1 cellular context compared by ENCODE assay signal in genomic region chr16:30775131-30775380, GRCh38.
TF ChIP-seq lines count a peak whose summit lies in the region.

No MANE protein-coding gene starts in this region.

TF ChIP-seq in liver, 16 proteins besides CTCF, POLR2A, EP300 and RAD21 (continued from another document):
- TF ChIP-seq, protein P1, sequence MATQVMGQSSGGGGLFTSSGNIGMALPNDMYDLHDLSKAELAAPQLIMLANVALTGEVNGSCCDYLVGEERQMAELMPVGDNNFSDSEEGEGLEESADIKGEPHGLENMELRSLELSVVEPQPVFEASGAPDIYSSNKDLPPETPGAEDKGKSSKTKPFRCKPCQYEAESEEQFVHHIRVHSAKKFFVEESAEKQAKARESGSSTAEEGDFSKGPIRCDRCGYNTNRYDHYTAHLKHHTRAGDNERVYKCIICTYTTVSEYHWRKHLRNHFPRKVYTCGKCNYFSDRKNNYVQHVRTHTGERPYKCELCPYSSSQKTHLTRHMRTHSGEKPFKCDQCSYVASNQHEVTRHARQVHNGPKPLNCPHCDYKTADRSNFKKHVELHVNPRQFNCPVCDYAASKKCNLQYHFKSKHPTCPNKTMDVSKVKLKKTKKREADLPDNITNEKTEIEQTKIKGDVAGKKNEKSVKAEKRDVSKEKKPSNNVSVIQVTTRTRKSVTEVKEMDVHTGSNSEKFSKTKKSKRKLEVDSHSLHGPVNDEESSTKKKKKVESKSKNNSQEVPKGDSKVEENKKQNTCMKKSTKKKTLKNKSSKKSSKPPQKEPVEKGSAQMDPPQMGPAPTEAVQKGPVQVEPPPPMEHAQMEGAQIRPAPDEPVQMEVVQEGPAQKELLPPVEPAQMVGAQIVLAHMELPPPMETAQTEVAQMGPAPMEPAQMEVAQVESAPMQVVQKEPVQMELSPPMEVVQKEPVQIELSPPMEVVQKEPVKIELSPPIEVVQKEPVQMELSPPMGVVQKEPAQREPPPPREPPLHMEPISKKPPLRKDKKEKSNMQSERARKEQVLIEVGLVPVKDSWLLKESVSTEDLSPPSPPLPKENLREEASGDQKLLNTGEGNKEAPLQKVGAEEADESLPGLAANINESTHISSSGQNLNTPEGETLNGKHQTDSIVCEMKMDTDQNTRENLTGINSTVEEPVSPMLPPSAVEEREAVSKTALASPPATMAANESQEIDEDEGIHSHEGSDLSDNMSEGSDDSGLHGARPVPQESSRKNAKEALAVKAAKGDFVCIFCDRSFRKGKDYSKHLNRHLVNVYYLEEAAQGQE (IDR thresholded peaks at IDR 0.05): no peak
